8 cellular contexts compared by ENCODE assay signal in the genomic region with DNA sequence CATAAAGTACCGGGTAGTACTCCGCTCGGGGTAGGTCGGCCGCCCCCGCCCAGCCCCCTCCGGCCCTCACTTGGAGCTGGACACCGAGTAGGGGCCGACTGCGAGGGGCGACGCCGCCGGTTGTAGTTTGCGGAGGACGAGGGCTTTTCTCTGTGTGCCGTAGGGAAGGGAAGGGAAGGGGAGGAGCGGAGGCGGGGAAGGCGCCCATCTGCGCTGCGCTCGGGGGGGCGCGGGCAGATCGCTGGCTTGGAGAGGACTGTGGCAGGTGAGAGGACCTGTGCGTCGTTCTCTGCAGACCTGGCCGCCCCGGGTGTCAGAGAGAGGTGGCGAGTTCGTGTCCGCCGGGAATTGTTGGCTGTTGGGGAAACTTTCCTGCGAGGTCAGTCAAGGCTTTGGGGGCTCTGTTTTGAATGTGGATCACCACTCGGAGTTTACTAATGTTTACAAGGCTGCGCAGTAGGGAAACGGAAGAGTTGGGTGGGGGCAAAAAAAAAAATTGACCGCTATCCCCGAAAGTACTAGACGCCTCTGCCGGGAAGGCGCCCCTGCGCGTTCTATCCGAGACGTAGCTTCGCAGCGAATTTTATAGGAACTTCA. TPM values are rescaled to one million over a fixed set of nuclear protein-coding genes. Genes with fewer than 3 reads are reported as not detected.
A peak's percentile ranks its signal among the peaks of the same experiment; 100 is the strongest.
DNase-seq lines count a peak whose midpoint lies in the region; ATAC-seq, FAIRE-seq and TF ChIP-seq lines count a peak whose summit lies in the region.

No MANE protein-coding gene starts in this region.

- H3K9me2 ChIP-seq in SK-N-SH: no peaks in the 10 kb centered on the region

- POLR2A ChIA-PET in SK-N-SH (lab: Yijun Ruan, JAX): interaction anchor here (0.6 to 1.4 kb wide), 21 partner anchors 9 to 1639 kb away, joined by 3 to 10 read pairs (median 4); a partner anchor contains a TSS
- POLR2A ChIA-PET in MCF 10A (lab: Yijun Ruan, JAX): interaction anchor here (0.5 to 5.4 kb wide), 32 partner anchors 9 to 1799 kb away, joined by 3 to 125 read pairs (median 4); a partner anchor contains a TSS

- peak overlapping the region; percentile 50 to 97 (median 91) for H3K4me2 ChIP-seq in BLaER1 treated with 17β-estradiol and CSF1 and Interleukin-3, amounts not matched to agents 10 nM and 100 nM
- peak overlapping the region; percentile 96 for H3K4me2 ChIP-seq in SK-N-SH
- H3K4me2 ChIP-seq in keratinocyte (ENCODE audit: control insufficient read depth, extremely low read depth, insufficient read depth, low read depth, low read length): peak overlapping the region; percentile 74

- H4K20me1 ChIP-seq in BLaER1 treated with 17β-estradiol and CSF1 and Interleukin-3, amounts not matched to agents 10 nM and 100 nM: peaks cover 35 to 56% (median 42%) of the 10 kb centered on the region in 11 experiments; a peak in 21 of 22 replicates
- H4K20me1 ChIP-seq in SK-N-SH (ENCODE audit: insufficient read depth) (peaks cover 33% of the 10 kb centered on the region), keratinocyte (ENCODE audit: control insufficient read depth, extremely low read depth, insufficient read depth, low read length) (no peaks in the 10 kb centered on the region)

- peak overlapping the region; percentile 90 to 99 (median 96) for H3K9ac ChIP-seq in BLaER1 treated with 17β-estradiol and CSF1 and Interleukin-3, amounts not matched to agents 10 nM and 100 nM
- H3K9ac ChIP-seq in SK-N-SH: peak overlapping the region; percentile 100
- H3K9ac ChIP-seq in keratinocyte (ENCODE audit: control insufficient read depth, extremely low read depth, insufficient read depth, low read length): peak overlapping the region; percentile 96

- no peaks in the 10 kb centered on the region for H3K4me1 Mint-ChIP-seq in MCF 10A (ENCODE audit: insufficient read depth, unreplicated experiment)

- H3K9me3 Mint-ChIP-seq in MCF 10A (ENCODE audit: unreplicated experiment): no peaks in the 10 kb centered on the region

- H3K9me3 ChIP-seq in BLaER1 treated with 17β-estradiol and CSF1 and Interleukin-3, amounts not matched to agents 10 nM and 100 nM (replicated peaks in 1 of 11): peaks cover 0 to 7% (median 0%) of the 10 kb centered on the region in 11 experiments; a peak in 3 of 22 replicates
- H3K9me3 ChIP-seq in SK-N-SH: no peaks in the 10 kb centered on the region
- no peaks in the 10 kb centered on the region for H3K9me3 ChIP-seq in keratinocyte (ENCODE audit: control insufficient read depth, low read depth, low read length)

- H3K36me3 ChIP-seq in BLaER1 treated with 17β-estradiol and CSF1 and Interleukin-3, amounts not matched to agents 10 nM and 100 nM: peaks cover 11 to 14% (median 12%) of the 10 kb centered on the region in 11 experiments
- H3K36me3 ChIP-seq in SK-N-SH (replicated peaks in 1 of 2; ENCODE audit: control insufficient read depth in 1 of 2, insufficient read depth in 2 of 2, low read length in 1 of 2) (peaks cover 4 to 8% of the 10 kb centered on the region in 2 experiments), keratinocyte (ENCODE audit: control insufficient read depth in 2 of 2, extremely low read depth in 1 of 2, insufficient read depth in 2 of 2, low read length in 2 of 2) (peaks cover 1 to 4% of the 10 kb centered on the region in 2 experiments)

- peak overlapping the region; percentile 92 to 99 (median 98) for H3K27ac ChIP-seq in BLaER1 treated with 17β-estradiol and CSF1 and Interleukin-3, amounts not matched to agents 10 nM and 100 nM
- H3K27ac ChIP-seq in SK-N-SH (ENCODE audit: low read depth in 2 of 2, low read length in 1 of 2) (peak overlapping the region; percentile 98 to 100), keratinocyte (ENCODE audit: control insufficient read depth, insufficient read depth, low read length) (peak overlapping the region; percentile 67)

- H3K4me3 Mint-ChIP-seq in MCF 10A (ENCODE audit: unreplicated experiment): peak overlapping the region; percentile 92

- H2AFZ ChIP-seq in SK-N-SH (ENCODE audit: low read depth) (0 out of 2 replicates have a peak overlapping the region, but pooled peaks have one; percentile 45), keratinocyte (ENCODE audit: control insufficient read depth, low read length) (peak overlapping the region; percentile 30)

- TF ChIP-seq EP300 in SK-N-SH (IDR thresholded peaks at IDR 0.05; ENCODE audit: borderline replicate concordance in 1 of 2, low read depth in 1 of 2, low read length in 1 of 2): no peak

- no peaks in the 10 kb centered on the region for H3K27me3 ChIP-seq in BLaER1 treated with 17β-estradiol and CSF1 and Interleukin-3, amounts not matched to agents 10 nM and 100 nM
- H3K27me3 ChIP-seq in SK-N-SH (ENCODE audit: insufficient read depth) (no peaks in the 10 kb centered on the region), keratinocyte (ENCODE audit: control insufficient read depth, extremely low read depth, insufficient read depth, low read length) (no peaks in the 10 kb centered on the region)

- H3K27ac Mint-ChIP-seq in MCF 10A (ENCODE audit: low read depth, unreplicated experiment): peak overlapping the region; percentile 91

- DNase-seq in SK-N-SH (no peak), MCF 10A (ENCODE audit: unreplicated experiment) (peak; percentile 49), keratinocyte (ENCODE audit: low read depth, low spot score) (no peak), pons (ENCODE audit: low spot score) (no peak)
- peak; percentile 63 for DNase-seq in stimulated activated CD4-positive, alpha-beta T cell treated with anti-CD3 and anti-CD28 coated beads, Interleukin-15, amount 100 ng/mL, for 24 hours

- H3K79me2 ChIP-seq in SK-N-SH (ENCODE audit: insufficient read depth) (peaks cover 68% of the 10 kb centered on the region), keratinocyte (ENCODE audit: control insufficient read depth, insufficient read depth, low read length) (peaks cover 47% of the 10 kb centered on the region)

- peak overlapping the region; percentile 88 to 100 (median 98) for H3K4me3 ChIP-seq in BLaER1 treated with 17β-estradiol and CSF1 and Interleukin-3, amounts not matched to agents 10 nM and 100 nM
- H3K4me3 ChIP-seq in SK-N-SH (ENCODE audit: low read depth in 2 of 2, low read length in 1 of 2) (peak overlapping the region; percentile 97 to 99), keratinocyte (ENCODE audit: control insufficient read depth in 2 of 3, extremely low read depth in 1 of 3, insufficient read depth in 2 of 3, low read depth in 1 of 3, low read length in 3 of 3) (peak overlapping the region; percentile 72 to 91 (median 88))

- peak; percentile 0 for ATAC-seq in HG02970 (IDR thresholded peaks at IDR 0.05; ENCODE audit: low FRiP score, unreplicated experiment)
- ATAC-seq in HG02884 (IDR thresholded peaks at IDR 0.05; ENCODE audit: unreplicated experiment): no peak

- WGBS in SK-N-SH (ENCODE audit: low lambda C conversion rate): 1% methylated on average over 45 of the region's 49 CpGs

- peaks cover 25% of the 10 kb centered on the region for H3K36me3 Mint-ChIP-seq in MCF 10A (ENCODE audit: insufficient read depth, unreplicated experiment)

- H3K4me1 ChIP-seq in BLaER1 treated with 17β-estradiol and CSF1 and Interleukin-3, amounts not matched to agents 10 nM and 100 nM: peaks cover 26 to 39% (median 35%) of the 10 kb centered on the region in 10 experiments
- peaks cover 3 to 6% of the 10 kb centered on the region in 2 experiments; a peak in 3 of 4 replicates for H3K4me1 ChIP-seq in SK-N-SH (ENCODE audit: control insufficient read depth in 1 of 2, insufficient read depth in 2 of 2, low read depth in 1 of 2, low read length in 1 of 2)
- peaks cover 7% of the 10 kb centered on the region for H3K4me1 ChIP-seq in keratinocyte (ENCODE audit: control insufficient read depth, extremely low read depth, insufficient read depth, low read length)

- CTCF ChIA-PET in SK-N-SH (lab: Yijun Ruan, JAX): interaction anchor here (0.6 to 1.1 kb wide), 2 partner anchors 86 to 97 kb away, joined by 3 to 4 read pairs; no protein-coding TSS in a partner anchor
- CTCF ChIA-PET in MCF 10A (lab: Yijun Ruan, JAX): interaction anchor here (0.6 to 1.5 kb wide), 3 partner anchors 31 to 118 kb away, joined by 3 to 6 read pairs (median 4); no protein-coding TSS in a partner anchor

- H3F3A ChIP-seq in SK-N-SH (replicated peaks; ENCODE audit: insufficient read depth): peaks cover 15% of the 10 kb centered on the region

- FAIRE-seq in keratinocyte (lab: Jason Lieb, UNC): no peak

- BruUV-seq in MCF 10A (replicated peaks; lab: Mats Ljungman, UMichigan): TSS peak; percentile 60

- no peaks in the 10 kb centered on the region for H3K9me1 ChIP-seq in keratinocyte (ENCODE audit: control insufficient read depth, extremely low read depth, insufficient read depth, low read length)

- no peaks in the 10 kb centered on the region for H3K27me3 Mint-ChIP-seq in MCF 10A (ENCODE audit: insufficient read depth, unreplicated experiment)

- dilution Hi-C loops in keratinocyte (cut with MboI; ENCODE audit: extremely low pct_ligation_motif_present, low sequenced_read_pairs): no loop called here

- intact Hi-C loops in MCF 10A (cut with micrococcal nuclease): loop anchor here (1.0 to 10.0 kb wide), 4 partner anchors 104 to 340 kb away; a partner anchor contains a TSS

- TF ChIP-seq RAD21 in SK-N-SH (IDR thresholded peaks at IDR 0.05; ENCODE audit: low read length): no peak

- TF ChIP-seq CTCF in SK-N-SH (IDR thresholded peaks at IDR 0.05): peak; percentile 10; the same call in 1 of the 2 replicates
- no peak for TF ChIP-seq CTCF in MCF 10A (IDR thresholded peaks at IDR 0.05; ENCODE audit: unreplicated experiment)
- TF ChIP-seq CTCF in keratinocyte (optimal IDR thresholded peaks at IDR 0.05 in 1 of 3, IDR thresholded peaks at IDR 0.05 in 1 of 3, conservative IDR thresholded peaks at IDR 0.05 in 1 of 3; ENCODE audit: extremely low read depth in 1 of 3, insufficient read depth in 2 of 3, low read length in 3 of 3): peak in 2 of 3 experiments; percentile 7 to 10

RNA-seq across cellular contexts. Expression of a gene that starts 1.4 kb away (rescaled TPM):
- polyA plus RNA-seq in SK-N-SH (2012; rRNA removed): 19.8 and 25.4 TPM in 2 replicates
- 10.7 and 16.3 TPM in 2 replicates for polyA plus RNA-seq in SK-N-SH (2012; cell fraction: cytosol; rRNA removed)
- polyA plus RNA-seq in SK-N-SH (2012; cell fraction: nucleus; rRNA removed): 16.6 and 18.0 TPM in 2 replicates
- 7.4 and 10.0 TPM in 2 replicates for total RNA-seq in MCF 10A (2022)
- 6.4 to 8.9 TPM (median 7.2 TPM) in 3 replicates for polyA plus RNA-seq in keratinocyte
- polyA plus RNA-seq in keratinocyte (2011; ENCODE audit: low read depth): 4.4 TPM
- polyA plus RNA-seq in keratinocyte (2011; cell fraction: cytosol; rRNA removed): 2.5 and 6.1 TPM in 2 replicates
- polyA plus RNA-seq in keratinocyte (2011; cell fraction: nucleus; rRNA removed): 5.3 and 5.8 TPM in 2 replicates
- 6.9 and 8.5 TPM in 2 replicates for polyA plus RNA-seq in keratinocyte (2012; ENCODE audit: low replicate concordance)
- polyA minus RNA-seq in keratinocyte: 3.0 to 3.4 TPM (median 3.2 TPM) in 3 replicates
- polyA minus RNA-seq in keratinocyte (2011; cell fraction: cytosol; rRNA and poly(A)+ RNA removed): 16.1 TPM
- 3.8 and 4.3 TPM in 2 replicates for polyA minus RNA-seq in keratinocyte (2011; cell fraction: nucleus; rRNA and poly(A)+ RNA removed)

RNA-seq across cellular contexts. Expression of a gene that starts 9.0 kb away (rescaled TPM):
- 78.6 and 80.6 TPM in 2 replicates for polyA plus RNA-seq in SK-N-SH (2012; rRNA removed)
- polyA plus RNA-seq in SK-N-SH (2012; cell fraction: cytosol; rRNA removed): 36.6 and 47.0 TPM in 2 replicates
- polyA plus RNA-seq in SK-N-SH (2012; cell fraction: nucleus; rRNA removed): 292 and 307 TPM in 2 replicates
- 104 and 121 TPM in 2 replicates for total RNA-seq in MCF 10A (2022)
- 67.8 to 94.5 TPM (median 90.0 TPM) in 3 replicates for polyA plus RNA-seq in keratinocyte
- polyA plus RNA-seq in keratinocyte (2011; ENCODE audit: low read depth): 63.1 TPM
- 63.5 and 91.6 TPM in 2 replicates for polyA plus RNA-seq in keratinocyte (2011; cell fraction: cytosol; rRNA removed)
- 124 and 139 TPM in 2 replicates for polyA plus RNA-seq in keratinocyte (2011; cell fraction: nucleus; rRNA removed)
- 59.4 and 67.4 TPM in 2 replicates for polyA plus RNA-seq in keratinocyte (2012; ENCODE audit: low replicate concordance)
- 36.6 to 53.4 TPM (median 53.0 TPM) in 3 replicates for polyA minus RNA-seq in keratinocyte
- 65.6 TPM for polyA minus RNA-seq in keratinocyte (2011; cell fraction: cytosol; rRNA and poly(A)+ RNA removed)
- polyA minus RNA-seq in keratinocyte (2011; cell fraction: nucleus; rRNA and poly(A)+ RNA removed): 53.6 and 64.5 TPM in 2 replicates

Comparison
In these comparisons a context has a peak if more than half of its experiments do, and no peak if none do; other contexts are left out.
1. DNase-seq: peak in MCF 10A (single experiment) and stimulated activated CD4-positive, alpha-beta T cell treated with anti-CD3 and anti-CD28 coated beads, Interleukin-15, amount 100 ng/mL, for 24 hours (single experiment); none in SK-N-SH (single experiment), keratinocyte (single experiment) and pons (single experiment).
2. Peak in every context shown above with its lines, with median percentiles within 50 percentile points of each other: H3K27ac ChIP-seq, H3K4me2 ChIP-seq, H3K4me3 ChIP-seq and H3K9ac ChIP-seq.